ENCODE assay signal across 11 cellular contexts in the genomic region with DNA sequence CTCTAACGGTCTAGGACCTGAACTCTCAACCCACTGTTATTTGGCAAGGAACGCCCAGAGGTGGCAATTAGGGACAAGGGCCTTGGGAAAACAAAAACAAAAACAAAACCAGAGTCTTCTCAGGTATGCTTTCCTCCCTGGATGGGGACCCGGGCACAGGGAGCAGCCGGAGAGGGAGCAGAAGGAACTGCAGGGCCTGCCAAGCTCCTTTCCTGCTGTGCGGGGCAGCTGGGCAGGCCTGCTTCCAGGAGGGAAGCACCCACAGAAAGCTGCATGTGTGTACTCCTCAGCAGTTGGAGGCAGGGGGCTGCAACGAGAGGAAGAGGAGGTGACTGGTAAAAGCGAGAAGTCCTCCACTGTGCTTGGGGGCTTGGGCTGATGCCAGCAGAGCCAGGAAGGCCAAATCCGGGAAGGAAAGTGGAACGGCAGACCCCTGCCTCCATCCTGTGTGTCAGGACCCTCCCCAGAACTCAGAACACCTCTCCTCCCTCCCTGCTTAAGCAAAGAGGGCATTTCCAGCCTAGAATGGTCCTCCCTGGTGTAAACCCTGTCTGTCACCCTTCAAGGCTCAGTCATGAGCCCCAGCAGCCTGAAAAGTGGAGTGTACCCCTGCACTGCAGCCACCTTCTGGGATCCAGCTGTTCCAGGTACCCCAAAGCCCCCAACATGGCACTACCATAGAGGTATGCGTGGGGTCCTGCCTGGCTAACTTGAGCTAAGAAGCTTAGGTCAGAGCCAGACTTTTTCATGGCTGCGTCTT. TPM values are rescaled to one million over a fixed set of nuclear protein-coding genes. Genes with fewer than 3 reads are reported as not detected.
A peak's percentile ranks its signal among the peaks of the same experiment; 100 is the strongest.
DNase-seq lines count a peak whose midpoint lies in the region; ATAC-seq and TF ChIP-seq lines count a peak whose summit lies in the region.
"Had no signal": no experiment of that assay in that cellular context is flagged by ENCODE, and none has a peak within 500 bp of the region (broad histone marks: within the 10 kb centered on the region; RNA-seq: fewer than 3 reads in every experiment).

No MANE protein-coding gene starts in this region.

- POLR2A ChIA-PET in CD4-positive, alpha-beta memory T cell (lab: Charles Lee; ENCODE audit: partially characterized antibody) = interaction anchor here (0.8 to 4.7 kb wide), 21 partner anchors 9 to 493 kb away, joined by 3 to 100 read pairs (median 6); a partner anchor contains a TSS

- peak overlapping the region; percentile 17 to 91 (median 76) for H3K4me3 Mint-ChIP-seq in CD4-positive, alpha-beta memory T cell
- H3K4me3 Mint-ChIP-seq in osteocyte (ENCODE audit: unreplicated experiment) = no peak overlapping the region

- no peak for TF ChIP-seq POLR2A in breast epithelium (IDR thresholded peaks at IDR 0.05)

- peak overlapping the region; percentile 63 for H3K27ac ChIP-seq in CD4-positive, alpha-beta memory T cell (ENCODE audit: low read depth, low read length)
- H3K27ac ChIP-seq in breast epithelium = peak overlapping the region; percentile 12 to 61
- H3K27ac ChIP-seq: PC-9 had no signal

- peak overlapping the region in 1 of 2 donors; percentile 30 for H3K4me3 ChIP-seq in CD4-positive, alpha-beta memory T cell (ENCODE audit: low read length in 2 of 2)
- H3K4me3 ChIP-seq in Jurkat, Clone E6-1 (ENCODE audit: low read length) = peak overlapping the region; percentile 25
- no peak overlapping the region for H3K4me3 ChIP-seq in breast epithelium
- H3K4me3 ChIP-seq: PC-9 had no signal

- CTCF ChIA-PET in CD4-positive, alpha-beta memory T cell (lab: Charles Lee; ENCODE audit: partially characterized antibody) = interaction anchor here (0.9 to 3.8 kb wide), 9 partner anchors 9 to 91 kb away, joined by 3 to 38 read pairs (median 9); a partner anchor contains a TSS

- H3K27me3 ChIP-seq in CD4-positive, alpha-beta memory T cell (ENCODE audit: insufficient read depth, low read length) = no peaks in the 10 kb centered on the region
- no peaks in the 10 kb centered on the region for H3K27me3 ChIP-seq in breast epithelium

- peaks cover 43% of the 10 kb centered on the region for H3K4me1 ChIP-seq in CD4-positive, alpha-beta memory T cell (ENCODE audit: insufficient read depth, low read length)
- peaks cover 0 to 5% of the 10 kb centered on the region in 2 donors for H3K4me1 ChIP-seq in breast epithelium

- no peaks in the 10 kb centered on the region for H3K9me3 ChIP-seq in CD4-positive, alpha-beta memory T cell (ENCODE audit: control insufficient read depth in 1 of 2, low read length in 2 of 2)
- no peaks in the 10 kb centered on the region for H3K9me3 ChIP-seq in breast epithelium

- no peak for ATAC-seq in activated CD4-positive, CD25-positive, alpha-beta regulatory T cell treated with anti-CD3 and anti-CD28 coated beads, Interleukin-2, amount 50 U/mL, for 24 hours
- no peak for ATAC-seq in HG03045 (IDR thresholded peaks at IDR 0.05; ENCODE audit: unreplicated experiment)

- intact Hi-C loops in CD4-positive, alpha-beta memory T cell (cut with micrococcal nuclease) = loop anchor here (1.0 to 5.0 kb wide), 5 partner anchors 8 to 1047 kb away; no protein-coding TSS in a partner anchor
- intact Hi-C loops in breast epithelium (cut with DNase I; ENCODE audit: low total_unique reads) = no loop called here

- no peak for DNase-seq in CD4-positive, alpha-beta memory T cell
- no peak for DNase-seq in Jurkat, Clone E6-1 (ENCODE audit: low read depth, low spot score)
- no peak for DNase-seq in breast epithelium (ENCODE audit: low spot score in 2 of 2)
- no peak for DNase-seq in osteocyte (ENCODE audit: extremely low spot score, unreplicated experiment)
- DNase-seq in NOMO-1 treated with dmso at 0.1 percent for 144 hours (lab: John Stamatoyannopoulos, UW; ENCODE audit: unreplicated experiment) = no peak
- no peak for DNase-seq in nucleus accumbens (lab: John Stamatoyannopoulos, UW)
- DNase-seq: activated gamma-delta T cell, HCEC 1CT had no signal

- no peaks in the 10 kb centered on the region for H3K27me3 Mint-ChIP-seq in CD4-positive, alpha-beta memory T cell
- no peaks in the 10 kb centered on the region for H3K27me3 Mint-ChIP-seq in osteocyte (ENCODE audit: unreplicated experiment)

- peak overlapping the region; percentile 85 to 99 (median 97) for H3K27ac Mint-ChIP-seq in CD4-positive, alpha-beta memory T cell
- H3K27ac Mint-ChIP-seq in osteocyte (ENCODE audit: unreplicated experiment) = peak overlapping the region; percentile 14

- H3K36me3 Mint-ChIP-seq in CD4-positive, alpha-beta memory T cell = peaks cover 15 to 30% of the 10 kb centered on the region in 2 donors
- peaks cover 16% of the 10 kb centered on the region for H3K36me3 Mint-ChIP-seq in osteocyte (ENCODE audit: unreplicated experiment)

- H3K36me3 ChIP-seq in CD4-positive, alpha-beta memory T cell (ENCODE audit: insufficient read depth, low read length) = peaks cover 20% of the 10 kb centered on the region
- no peaks in the 10 kb centered on the region for H3K36me3 ChIP-seq in breast epithelium

- H3K4me1 Mint-ChIP-seq in CD4-positive, alpha-beta memory T cell = peaks cover 18 to 55% (median 33%) of the 10 kb centered on the region in 4 donors
- peaks cover 7% of the 10 kb centered on the region for H3K4me1 Mint-ChIP-seq in osteocyte (ENCODE audit: unreplicated experiment)

- no peaks in the 10 kb centered on the region for H3K9me3 Mint-ChIP-seq in CD4-positive, alpha-beta memory T cell
- H3K9me3 Mint-ChIP-seq in osteocyte (ENCODE audit: unreplicated experiment) = no peaks in the 10 kb centered on the region

- TF ChIP-seq CTCF in breast epithelium (IDR thresholded peaks at IDR 0.05) = no peak
- no peak for TF ChIP-seq CTCF in osteocyte (IDR thresholded peaks at IDR 0.05)

RNA-seq across cellular contexts. Expression of a gene that starts 56.3 kb away (rescaled TPM):
- total RNA-seq in CD4-positive, alpha-beta memory T cell = 10 to 100 TPM; 62.2 to 71.6 TPM
- 10 to 100 TPM in 1 of 2 donors, 1 to 10 TPM in 1; 7.5 to 14.6 TPM for polyA plus RNA-seq in CD4-positive, alpha-beta memory T cell
- 55.4 TPM for polyA plus RNA-seq in Jurkat, Clone E6-1 (2012; ENCODE audit: insufficient read depth, insufficient read length)
- total RNA-seq in breast epithelium = 10 to 100 TPM in 2 of 3 donors, 1 to 10 TPM in 1; 8.2 to 21.7 (median 20.0) TPM
- 80.2 and 85.2 TPM in 2 replicates for total RNA-seq in osteocyte
